ENCODE assay signal across 26 cellular contexts in the genomic region with DNA sequence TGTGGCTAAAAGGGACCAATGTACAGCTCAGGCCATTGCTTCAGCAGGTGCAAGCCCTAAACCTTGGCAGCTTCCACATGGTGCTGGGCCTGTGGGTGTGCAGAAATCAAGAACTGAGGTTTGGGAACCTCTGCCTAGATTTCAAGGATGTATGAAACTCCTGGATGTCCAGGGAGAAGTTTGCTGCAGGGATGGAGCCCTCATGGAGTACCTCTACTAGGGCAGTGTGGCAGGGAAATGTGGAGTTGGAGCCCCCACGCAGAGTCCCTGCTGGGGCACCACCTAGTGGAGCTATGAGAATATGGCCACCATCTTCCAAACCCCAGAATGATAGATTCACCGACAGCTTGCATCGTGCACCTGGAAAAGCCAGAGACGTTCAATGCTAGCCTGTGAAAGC. TPM values are rescaled to one million over a fixed set of nuclear protein-coding genes. Genes with fewer than 3 reads are reported as not detected.
DNase-seq lines count a peak whose midpoint lies in the region; ATAC-seq and TF ChIP-seq lines count a peak whose summit lies in the region.
"Had no signal": no experiment of that assay in that cellular context is flagged by ENCODE, and none has a peak within 500 bp of the region (broad histone marks: within the 10 kb centered on the region; RNA-seq: fewer than 3 reads in every experiment).

No MANE protein-coding gene starts in this region.

- H3K9me3 ChIP-seq in A673 (ENCODE audit: low read depth, low read length, poor library complexity, severe bottlenecking) = peaks cover 12% of the 10 kb centered on the region
- H3K9me3 ChIP-seq in DOHH2 (ENCODE audit: control insufficient read depth, insufficient read depth, low read length) = peaks cover 11% of the 10 kb centered on the region; the same call in 1 of the 2 replicates
- H3K9me3 ChIP-seq: adrenal gland, pancreas, right atrium auricular region, thoracic aorta had no signal

- no peaks in the 10 kb centered on the region for H3K27me3 Mint-ChIP-seq in HFFc6 (ENCODE audit: insufficient read depth)
- peaks cover 3% of the 10 kb centered on the region for H3K27me3 Mint-ChIP-seq in activated CD4-positive, alpha-beta memory T cell treated with anti-CD3 and anti-CD28 coated beads, Interleukin-2, amount 10 ng/mL, durations not matched to agents 7 days and 5 days
- H3K27me3 Mint-ChIP-seq: activated B cell treated with CpG ODN at 0.5 μM for 24 hours; activated CD8-positive, alpha-beta T cell treated with anti-CD3 and anti-CD28 coated beads for 36 hours; dendritic cell treated with granulocyte-macrophage colony-stimulating factor and Interleukin-4, amounts not matched to agents 40 ng/mL and 50 ng/mL, for 4 days had no signal

- H3K4me3 ChIP-seq in A673 (ENCODE audit: low read depth, low read length, poor library complexity, severe bottlenecking) = no peak overlapping the region
- H3K4me3 ChIP-seq in DOHH2 (ENCODE audit: low read length) = no peak overlapping the region
- no peak overlapping the region for H3K4me3 ChIP-seq in brain microvascular endothelial cell (ENCODE audit: low read depth, low read length)
- H3K4me3 ChIP-seq: adrenal gland, pancreas, right atrium auricular region, thoracic aorta had no signal

- H3K79me2 ChIP-seq in DOHH2 (ENCODE audit: control insufficient read depth, low read length) = no peaks in the 10 kb centered on the region

- ATAC-seq in GM21737 (IDR thresholded peaks at IDR 0.05; ENCODE audit: unreplicated experiment) (no peak), GM18909 (IDR thresholded peaks at IDR 0.05; ENCODE audit: poor library complexity, unreplicated experiment) (no peak)
- ATAC-seq: activated CD8-positive, alpha-beta T cell treated with anti-CD3 and anti-CD28 coated beads for 36 hours; pancreas; SK-N-SH treated with all-trans-retinoic acid at 6 μM for 48 hours had no signal

- no peaks in the 10 kb centered on the region for H3K9me2 ChIP-seq in DOHH2 (replicated peaks; ENCODE audit: control insufficient read depth, low read length)

- H3K27ac ChIP-seq in A673 (ENCODE audit: low read depth, low read length, poor library complexity, severe bottlenecking) (no peak overlapping the region), DOHH2 (ENCODE audit: low read depth, low read length) (no peak overlapping the region), brain microvascular endothelial cell (no peak overlapping the region)
- H3K27ac ChIP-seq: adrenal gland, pancreas, right atrium auricular region, RWPE1, thoracic aorta had no signal

- CTCF ChIA-PET in A673 (lab: Charles Lee) = no interaction called here
- CTCF ChIA-PET in activated CD4-positive, alpha-beta memory T cell treated with anti-CD3 and anti-CD28 coated beads, Interleukin-2, amount 10 ng/mL, durations not matched to agents 7 days and 5 days (lab: Charles Lee) = interaction anchor here (0.7 to 2.6 kb wide), 3 partner anchors 9 to 315 kb away, joined by 3 to 13 read pairs (median 5); a partner anchor contains a TSS

- no peak overlapping the region for H3K4me3 Mint-ChIP-seq in HFFc6
- no peak overlapping the region for H3K4me3 Mint-ChIP-seq in activated CD4-positive, alpha-beta memory T cell treated with anti-CD3 and anti-CD28 coated beads, Interleukin-2, amount 10 ng/mL, durations not matched to agents 7 days and 5 days
- H3K4me3 Mint-ChIP-seq: activated B cell treated with CpG ODN at 0.5 μM for 24 hours; activated CD8-positive, alpha-beta T cell treated with anti-CD3 and anti-CD28 coated beads for 36 hours; dendritic cell treated with granulocyte-macrophage colony-stimulating factor and Interleukin-4, amounts not matched to agents 40 ng/mL and 50 ng/mL, for 4 days; nephron had no signal

- H3F3A ChIP-seq in DOHH2 (ENCODE audit: control insufficient read depth, insufficient read depth) = no peaks in the 10 kb centered on the region

- H3K27ac Mint-ChIP-seq in HFFc6 = no peak overlapping the region
- H3K27ac Mint-ChIP-seq in activated CD4-positive, alpha-beta memory T cell treated with anti-CD3 and anti-CD28 coated beads, Interleukin-2, amount 10 ng/mL, durations not matched to agents 7 days and 5 days = no peak overlapping the region
- H3K27ac Mint-ChIP-seq: activated B cell treated with CpG ODN at 0.5 μM for 24 hours; activated CD8-positive, alpha-beta T cell treated with anti-CD3 and anti-CD28 coated beads for 36 hours; dendritic cell treated with granulocyte-macrophage colony-stimulating factor and Interleukin-4, amounts not matched to agents 40 ng/mL and 50 ng/mL, for 4 days; nephron had no signal

- no peaks in the 10 kb centered on the region for H4K20me1 ChIP-seq in DOHH2 (ENCODE audit: control insufficient read depth, insufficient read depth, low read depth, low read length)

- intact Hi-C loops in A673 (cut with micrococcal nuclease; ENCODE audit: unreplicated experiment) = no loop called here

- peaks cover 5% of the 10 kb centered on the region; the same call in 1 of the 2 replicates for H3K36me3 Mint-ChIP-seq in HFFc6 (ENCODE audit: low read depth)
- peaks cover 3% of the 10 kb centered on the region for H3K36me3 Mint-ChIP-seq in activated CD4-positive, alpha-beta memory T cell treated with anti-CD3 and anti-CD28 coated beads, Interleukin-2, amount 10 ng/mL, durations not matched to agents 7 days and 5 days (ENCODE audit: low read depth)

- H3K4me2 ChIP-seq in DOHH2 (ENCODE audit: low read length) = no peak overlapping the region

- peaks cover 14% of the 10 kb centered on the region for H3K4me1 Mint-ChIP-seq in HFFc6 (ENCODE audit: low read depth)
- no peaks in the 10 kb centered on the region for H3K4me1 Mint-ChIP-seq in activated CD4-positive, alpha-beta memory T cell treated with anti-CD3 and anti-CD28 coated beads, Interleukin-2, amount 10 ng/mL, durations not matched to agents 7 days and 5 days
- H3K4me1 Mint-ChIP-seq: nephron had no signal

- DNase-seq in A673 (ENCODE audit: low spot score) (peak; percentile 14), HFFc6 (no peak), brain microvascular endothelial cell (no peak), iPS-NIHi11 (ENCODE audit: low spot score) (no peak)
- DNase-seq in activated CD4-positive, alpha-beta memory T cell treated with anti-CD3 and anti-CD28 coated beads, Interleukin-2, amount 10 ng/mL, durations not matched to agents 7 days and 5 days = no peak
- DNase-seq: activated B cell treated with CpG ODN at 0.5 μM for 24 hours; activated CD8-positive, alpha-beta T cell treated with anti-CD3 and anti-CD28 coated beads for 36 hours; activated gamma-delta T cell treated with Interleukin-2 at 50 U/mL for 16 hours; activated T-cell treated with anti-CD3 and anti-CD28 coated beads for 4 hours; adrenal gland; foreskin melanocyte; NCI-H1417 treated with DMSO at 0.1 percent for 48 hours; NCI-H2107; NCI-H524; pancreas; stimulated activated CD4-positive, alpha-beta T cell treated with anti-CD3 and anti-CD28 coated beads, Interleukin-4, amount 100 ng/mL, for 24 hours; stimulated activated naive CD4-positive, alpha-beta T cell treated with Interleukin-2 at 50 U/mL for 16 hours had no signal

- POLR2A ChIA-PET in A673 (lab: Charles Lee; ENCODE audit: low non-redundant PET) = no interaction called here
- POLR2A ChIA-PET in activated CD4-positive, alpha-beta memory T cell treated with anti-CD3 and anti-CD28 coated beads, Interleukin-2, amount 10 ng/mL, durations not matched to agents 7 days and 5 days (lab: Charles Lee) = no interaction called here

- no TSS peak for BruUV-seq in A673 (replicated peaks; lab: Mats Ljungman, UMichigan)

- in situ Hi-C loops in brain microvascular endothelial cell (cut with HindIII; ENCODE audit: low pct_ligation_motif_present, low sequenced_read_pairs) = no loop called here

- H3K36me3 ChIP-seq in A673 (ENCODE audit: insufficient read depth, low read length, poor library complexity, severe bottlenecking) = no peaks in the 10 kb centered on the region
- no peaks in the 10 kb centered on the region for H3K36me3 ChIP-seq in DOHH2 (ENCODE audit: control insufficient read depth, low read length)
- no peaks in the 10 kb centered on the region for H3K36me3 ChIP-seq in brain microvascular endothelial cell (replicated peaks)
- H3K36me3 ChIP-seq: adrenal gland, pancreas, right atrium auricular region, thoracic aorta had no signal

- TF ChIP-seq CTCF in A673 (conservative IDR thresholded peaks at IDR 0.05; ENCODE audit: low read depth, low read length) (0 out of 2 replicates have a peak, but pooled peaks have one; percentile 26), DOHH2 (IDR thresholded peaks at IDR 0.05; ENCODE audit: low read depth, low read length, poor library complexity, severe bottlenecking) (peak; percentile 40), HFFc6 (IDR thresholded peaks at IDR 0.05) (peak; percentile 45), brain microvascular endothelial cell (IDR thresholded peaks at IDR 0.05; ENCODE audit: low read depth, low read length, missing control alignments) (peak; percentile 15)

- H3K9me3 Mint-ChIP-seq in HFFc6 = peaks cover 7% of the 10 kb centered on the region
- H3K9me3 Mint-ChIP-seq in activated CD4-positive, alpha-beta memory T cell treated with anti-CD3 and anti-CD28 coated beads, Interleukin-2, amount 10 ng/mL, durations not matched to agents 7 days and 5 days = peaks cover 17% of the 10 kb centered on the region

- H3K4me1 ChIP-seq in A673 (ENCODE audit: insufficient read depth, low read length, poor library complexity, severe bottlenecking) = no peaks in the 10 kb centered on the region
- H3K4me1 ChIP-seq in DOHH2 (ENCODE audit: control insufficient read depth, low read length) = peaks cover 6% of the 10 kb centered on the region
- H3K4me1 ChIP-seq: adrenal gland, pancreas, right atrium auricular region had no signal

- H3K27me3 ChIP-seq in A673 (replicated peaks; ENCODE audit: insufficient read depth, low read depth, low read length, poor library complexity) = no peaks in the 10 kb centered on the region
- H3K27me3 ChIP-seq in DOHH2 (ENCODE audit: control insufficient read depth, low read length) = no peaks in the 10 kb centered on the region
- H3K27me3 ChIP-seq in brain microvascular endothelial cell (replicated peaks) = no peaks in the 10 kb centered on the region
- H3K27me3 ChIP-seq: adrenal gland, pancreas, right atrium auricular region had no signal

RNA-seq across cellular contexts. Expression of a gene that starts 13.0 kb away (rescaled TPM):
- total RNA-seq in A673 (2021) = 2.6 and 2.8 TPM in 2 replicates
- total RNA-seq in HFFc6 (2021; fragmentation: NEBNext Ultra II Directional; extraction: Animal tissue kit (Norgen Biotek cat#: 25700)) = under 1 TPM; 0.27 to 0.94 (median 0.64) TPM
- total RNA-seq in activated CD4-positive, alpha-beta memory T cell treated with anti-CD3 and anti-CD28 coated beads, Interleukin-2, amount 10 ng/mL, durations not matched to agents 7 days and 5 days = 1 to 10 TPM in 1 of 2 experiments, under 1 TPM in 1; 0.86 to 1.6 TPM
- total RNA-seq: right atrium auricular region had no signal

RNA-seq across cellular contexts. Expression of a gene that starts 24.4 kb away (rescaled TPM):
- total RNA-seq in A673 (2021) = 75.5 and 83.8 TPM in 2 replicates
- total RNA-seq in HFFc6 (2021; fragmentation: NEBNext Ultra II Directional; extraction: Animal tissue kit (Norgen Biotek cat#: 25700)) = 10 to 100 TPM; 22.2 to 27.0 (median 23.2) TPM
- 10 to 100 TPM; 62.9 to 65.8 TPM for total RNA-seq in activated CD4-positive, alpha-beta memory T cell treated with anti-CD3 and anti-CD28 coated beads, Interleukin-2, amount 10 ng/mL, durations not matched to agents 7 days and 5 days
